ENCODE assay signal across 2 cellular contexts in the genomic region with DNA sequence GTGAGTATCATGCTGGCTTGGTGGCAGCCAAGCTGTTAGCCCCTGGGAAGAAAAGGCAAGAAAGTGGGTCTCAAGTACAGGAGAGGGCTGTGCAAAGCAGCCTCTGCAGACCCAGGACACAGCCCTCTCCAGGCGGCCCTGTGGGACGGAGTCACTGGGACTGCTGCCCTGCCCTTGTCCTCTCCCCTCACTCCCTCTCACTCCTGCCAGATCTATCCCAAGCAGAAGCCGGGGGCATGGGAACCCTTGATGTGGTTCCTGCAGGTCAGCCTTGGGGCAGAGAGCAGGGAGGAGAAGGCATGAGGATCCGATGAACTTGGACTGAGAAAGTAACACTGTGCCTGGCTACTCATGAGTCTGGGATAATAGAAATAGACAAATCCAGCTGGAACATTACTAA.
A peak's percentile ranks its signal among the peaks of the same experiment; 100 is the strongest.
TF ChIP-seq lines count a peak whose summit lies in the region.

No MANE protein-coding gene starts in this region.

TF ChIP-seq in liver, 16 proteins besides CTCF, POLR2A, EP300 and RAD21 (continued from another document):
- TF ChIP-seq TAF1 (conservative IDR thresholded peaks at IDR 0.05) (no peak), RXRA (IDR thresholded peaks at IDR 0.05) (peak in 1 of 2 donors; percentile 21), HNF4A (conservative IDR thresholded peaks at IDR 0.05) (no peak)
- TF ChIP-seq, protein P1, sequence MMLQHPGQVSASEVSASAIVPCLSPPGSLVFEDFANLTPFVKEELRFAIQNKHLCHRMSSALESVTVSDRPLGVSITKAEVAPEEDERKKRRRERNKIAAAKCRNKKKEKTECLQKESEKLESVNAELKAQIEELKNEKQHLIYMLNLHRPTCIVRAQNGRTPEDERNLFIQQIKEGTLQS (IDR thresholded peaks at IDR 0.05) = no peak

TF ChIP-seq in HepG2, 621 proteins besides CTCF, POLR2A, EP300 and RAD21 (continued from another document):
- TF ChIP-seq, protein P2, sequence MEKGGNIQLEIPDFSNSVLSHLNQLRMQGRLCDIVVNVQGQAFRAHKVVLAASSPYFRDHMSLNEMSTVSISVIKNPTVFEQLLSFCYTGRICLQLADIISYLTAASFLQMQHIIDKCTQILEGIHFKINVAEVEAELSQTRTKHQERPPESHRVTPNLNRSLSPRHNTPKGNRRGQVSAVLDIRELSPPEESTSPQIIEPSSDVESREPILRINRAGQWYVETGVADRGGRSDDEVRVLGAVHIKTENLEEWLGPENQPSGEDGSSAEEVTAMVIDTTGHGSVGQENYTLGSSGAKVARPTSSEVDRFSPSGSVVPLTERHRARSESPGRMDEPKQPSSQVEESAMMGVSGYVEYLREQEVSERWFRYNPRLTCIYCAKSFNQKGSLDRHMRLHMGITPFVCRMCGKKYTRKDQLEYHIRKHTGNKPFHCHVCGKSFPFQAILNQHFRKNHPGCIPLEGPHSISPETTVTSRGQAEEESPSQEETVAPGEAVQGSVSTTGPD (CRISPR knock-in tag; IDR thresholded peaks at IDR 0.05) = no peak
- TF ChIP-seq TCF12 (IDR thresholded peaks at IDR 0.05) (no peak), TCF12 (CRISPR knock-in tag; IDR thresholded peaks at IDR 0.05) (no peak), HNRNPK (IDR thresholded peaks at IDR 0.05; ENCODE audit: low read depth, low read length, poor library complexity, severe bottlenecking) (no peak), ZMYM3 (CRISPR knock-in tag; IDR thresholded peaks at IDR 0.05) (no peak)
- TF ChIP-seq, protein P3, sequence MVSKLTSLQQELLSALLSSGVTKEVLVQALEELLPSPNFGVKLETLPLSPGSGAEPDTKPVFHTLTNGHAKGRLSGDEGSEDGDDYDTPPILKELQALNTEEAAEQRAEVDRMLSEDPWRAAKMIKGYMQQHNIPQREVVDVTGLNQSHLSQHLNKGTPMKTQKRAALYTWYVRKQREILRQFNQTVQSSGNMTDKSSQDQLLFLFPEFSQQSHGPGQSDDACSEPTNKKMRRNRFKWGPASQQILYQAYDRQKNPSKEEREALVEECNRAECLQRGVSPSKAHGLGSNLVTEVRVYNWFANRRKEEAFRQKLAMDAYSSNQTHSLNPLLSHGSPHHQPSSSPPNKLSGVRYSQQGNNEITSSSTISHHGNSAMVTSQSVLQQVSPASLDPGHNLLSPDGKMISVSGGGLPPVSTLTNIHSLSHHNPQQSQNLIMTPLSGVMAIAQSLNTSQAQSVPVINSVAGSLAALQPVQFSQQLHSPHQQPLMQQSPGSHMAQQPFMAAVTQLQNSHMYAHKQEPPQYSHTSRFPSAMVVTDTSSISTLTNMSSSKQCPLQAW (CRISPR knock-in tag; IDR thresholded peaks at IDR 0.05) = no peak
TF ChIP-seq in HepG2: peak in this region for 0.
